Comparison of ENCODE assay signal across 24 cellular contexts in genomic region chr2:240964854-240965295, GRCh38. TPM values are rescaled to one million over a fixed set of nuclear protein-coding genes. Genes with fewer than 3 reads are reported as not detected.
DNase-seq lines count a peak whose midpoint lies in the region; ATAC-seq, FAIRE-seq and TF ChIP-seq lines count a peak whose summit lies in the region.
"Had no signal": no experiment of that assay in that cellular context is flagged by ENCODE, and none has a peak within 500 bp of the region (broad histone marks: within the 10 kb centered on the region; RNA-seq: fewer than 3 reads in every experiment).

No MANE protein-coding gene starts in this region.

- H3K9me3 ChIP-seq in heart right ventricle = no peaks in the 10 kb centered on the region
- H3K9me3 ChIP-seq in mucosa of descending colon = no peaks in the 10 kb centered on the region
- H3K9me3 ChIP-seq: A549, thyroid gland had no signal

- no peaks in the 10 kb centered on the region for H3K27me3 ChIP-seq in heart right ventricle
- H3K27me3 ChIP-seq: thyroid gland had no signal

- DNase-seq in Right ventricle myocardium superior = peak; percentile 26
- DNase-seq in heart right ventricle = no peak
- DNase-seq in ecto neural progenitor cell (ENCODE audit: low spot score) = peak; percentile 43
- DNase-seq in mucosa of descending colon = peak in 2 of 3 donors; percentile 25 to 34
- DNase-seq in urothelium cell line (ENCODE audit: low spot score) = no peak
- DNase-seq in middle frontal gyrus (ENCODE audit: extremely low spot score, low spot score) = no peak
- DNase-seq in CD1c-positive myeloid dendritic cell (ENCODE audit: extremely low spot score) = no peak
- DNase-seq: activated CD4-positive, alpha-beta T cell treated with anti-CD3 and anti-CD28 coated beads for 1 hour; Calu3; NCI-H1048; NCI-H2029; NCI-H345; stimulated activated CD4-positive, alpha-beta T cell treated with anti-CD3 and anti-CD28 coated beads, Interleukin-4, amount 100 ng/mL, for 24 hours; stimulated activated naive CD4-positive, alpha-beta T cell treated with Interleukin-2 at 50 U/mL for 16 hours; thyroid gland had no signal

- intact Hi-C loops in Right ventricle myocardium superior (cut with DNase I) (no loop called here), heart right ventricle (cut with DNase I) (no loop called here), mucosa of descending colon (cut with DNase I, micrococcal nuclease) (no loop called here)

- H3K36me3 ChIP-seq in heart right ventricle (no peaks in the 10 kb centered on the region), mucosa of descending colon (ENCODE audit: low read depth) (no peaks in the 10 kb centered on the region)
- H3K36me3 ChIP-seq: thyroid gland had no signal

- TF ChIP-seq CTCF in heart right ventricle (IDR thresholded peaks at IDR 0.05) (no peak), mucosa of descending colon (IDR thresholded peaks at IDR 0.05) (no peak)

- ATAC-seq in Right ventricle myocardium superior (ENCODE audit: poor library complexity) = no peak
- no peak for ATAC-seq in heart right ventricle
- ATAC-seq in mucosa of descending colon = no peak
- no peak for ATAC-seq in HG03196 (IDR thresholded peaks at IDR 0.05; ENCODE audit: unreplicated experiment)

- 96% methylated on average over 12 of the region's 12 CpGs for WGBS in heart right ventricle, 2 donors

- FAIRE-seq in urothelium cell line (lab: Jason Lieb, UNC) = peak; percentile 17
- FAIRE-seq: A549, endometrium, GM12892, HTR-8/SVneo had no signal

- H3K4me3 ChIP-seq in heart right ventricle = no peak overlapping the region
- no peak overlapping the region for H3K4me3 ChIP-seq in mucosa of descending colon
- H3K4me3 ChIP-seq: A549, smooth muscle cell, thyroid gland had no signal

- peak overlapping the region in 1 of 10 donors; percentile 14 for H3K27ac ChIP-seq in heart right ventricle
- H3K27ac ChIP-seq: A549, thyroid gland had no signal

- H3K4me1 ChIP-seq in heart right ventricle = peaks cover 5 to 48% (median 37%) of the 10 kb centered on the region in 9 donors
- H3K4me1 ChIP-seq in mucosa of descending colon (ENCODE audit: low read depth) = no peaks in the 10 kb centered on the region

RNA-seq across cellular contexts. Expression of gene SNED1, which starts 33.5 kb away (rescaled TPM):
- 8.0 TPM for total RNA-seq in Right ventricle myocardium superior
- total RNA-seq in heart right ventricle = 10 to 100 TPM in 1 of 10 donors, 1 to 10 TPM in 9; 3.9 to 12.7 (median 6.3) TPM
- 1 to 10 TPM; 4.2 to 6.9 TPM for polyA plus RNA-seq in heart right ventricle
- 10 to 100 TPM in 2 of 3 donors, 1 to 10 TPM in 1; 7.0 to 16.3 (median 14.1) TPM for total RNA-seq in mucosa of descending colon

RNA-seq across cellular contexts. Expression of gene CROCC2, which starts 58.7 kb away (rescaled TPM):
- total RNA-seq in Right ventricle myocardium superior (not detected), heart right ventricle (not detected), mucosa of descending colon (under 1 TPM in 2 of 3 donors, not detected in 1; 0.07 to 0.19 TPM)
- under 1 TPM in 1 of 2 donors, not detected in 1; 0.06 TPM for polyA plus RNA-seq in heart right ventricle
- total RNA-seq: activated naive CD8-positive, alpha-beta T cell treated with anti-CD3 and anti-CD28 coated beads, Interleukin-2, amount 10 ng/mL, durations not matched to agents 7 days and 5 days; Calu3; Daoy; smooth muscle cell; thyroid gland had no signal
- polyA plus RNA-seq: A549, BJ, smooth muscle cell had no signal

Comparison
In these comparisons a context has a peak if more than half of its experiments do, and no peak if none do; other contexts are left out.
1. DNase-seq: peak in Right ventricle myocardium superior (single experiment), ecto neural progenitor cell (single experiment) and mucosa of descending colon (2 of 3); none in heart right ventricle (0 of 2), urothelium cell line (single experiment), middle frontal gyrus (single experiment) and CD1c-positive myeloid dendritic cell (single experiment).